16 cellular contexts compared by ENCODE assay signal in genomic region chr5:124889522-124889828, GRCh38.
DNase-seq lines count a peak whose midpoint lies in the region; ATAC-seq and TF ChIP-seq lines count a peak whose summit lies in the region.
"Had no signal": no experiment of that assay in that cellular context is flagged by ENCODE, and none has a peak within 500 bp of the region (broad histone marks: within the 10 kb centered on the region; RNA-seq: fewer than 3 reads in every experiment).

No MANE protein-coding gene starts in this region.

- H2AFZ ChIP-seq in PC-3 (ENCODE audit: low read length), result no peak overlapping the region

- no TSS peak for BruUV-seq in PC-3 (replicated peaks; lab: Mats Ljungman, UMichigan)

- ATAC-seq in PC-3, result peak; percentile 70

- H3K9me3 ChIP-seq in PC-3 (ENCODE audit: low read length) (no peaks in the 10 kb centered on the region), colonic mucosa (no peaks in the 10 kb centered on the region)
- H3K9me3 ChIP-seq: upper lobe of left lung had no signal

- H3K27ac ChIP-seq in PC-3 (ENCODE audit: low read length) (no peak overlapping the region), colonic mucosa (peak overlapping the region; percentile 71)
- H3K27ac ChIP-seq: ascending aorta, upper lobe of left lung had no signal

- H3K4me3 Mint-ChIP-seq in nephron, result no peak overlapping the region

- H4K20me1 ChIP-seq in PC-3 (ENCODE audit: low read length), result no peaks in the 10 kb centered on the region

- peaks cover 34% of the 10 kb centered on the region for H3K4me1 Mint-ChIP-seq in nephron

- H3K4me3 ChIP-seq in PC-3 (ENCODE audit: low read length) (no peak overlapping the region), colonic mucosa (no peak overlapping the region)
- H3K4me3 ChIP-seq: ascending aorta, upper lobe of left lung had no signal

- POLR2A ChIA-PET in PC-3 (lab: Charles Lee; ENCODE audit: unreplicated experiment) (interaction anchor here (0.5 kb wide), 2 partner anchors 142 to 293 kb away, joined by 5 to 12 read pairs; no protein-coding TSS in a partner anchor), HEK293T (lab: Yijun Ruan, JAX) (interaction anchor here (1.1 kb wide), 1 partner anchor 18 kb away, joined by 3 read pairs; no protein-coding TSS in a partner anchor)

- in situ Hi-C loops in Caki2 (cut with HindIII; ENCODE audit: low pct_unique_long_range_greater_than_20kb, low sequenced_read_pairs), result no loop called here

- H3K9ac ChIP-seq in PC-3 (ENCODE audit: low read length) (no peak overlapping the region), colonic mucosa (ENCODE audit: low read depth in 2 of 2, low read length in 2 of 2) (peak overlapping the region in 1 of 2 donors; percentile 30)

- no peak for TF ChIP-seq CTCF in PC-3 (conservative IDR thresholded peaks at IDR 0.05; ENCODE audit: low read depth, low read length)
- no peak for TF ChIP-seq CTCF in colonic mucosa (IDR thresholded peaks at IDR 0.05)
- TF ChIP-seq CTCF in nephron (IDR thresholded peaks at IDR 0.05; ENCODE audit: unreplicated experiment in 3 of 3), result no peak

- H3K79me2 ChIP-seq in PC-3 (ENCODE audit: low read length), result no peaks in the 10 kb centered on the region

- peak; percentile 22 for DNase-seq in Caki2 (ENCODE audit: low read depth)
- peak; percentile 24 for DNase-seq in PC-3
- no peak for DNase-seq in colonic mucosa
- no peak for DNase-seq in HEK293T (ENCODE audit: extremely low spot score)
- DNase-seq in DMS153 treated with DMSO at 0.1 percent for 48 hours (lab: John Stamatoyannopoulos, UW; ENCODE audit: unreplicated experiment), result no peak
- no peak for DNase-seq in ureter (ENCODE audit: low spot score)
- DNase-seq in NCI-H2081 treated with DMSO at 0.1 percent for 48 hours (lab: John Stamatoyannopoulos, UW), result no peak
- DNase-seq: activated CD4-positive, alpha-beta T cell treated with anti-CD3 and anti-CD28 coated beads, Interleukin-2, amount 50 U/mL, for 1 hour; activated naive CD4-positive, alpha-beta T cell treated with Interleukin-2 at 50 U/mL for 16 hours; C1 segment of cervical spinal cord; erythroblast; RPMI8226; stimulated activated naive CD4-positive, alpha-beta T cell; upper lobe of left lung had no signal

- no peaks in the 10 kb centered on the region for H3K9me3 Mint-ChIP-seq in nephron

- H3K9me2 ChIP-seq in PC-3 (replicated peaks; ENCODE audit: low read length), result no peaks in the 10 kb centered on the region

- H3K27ac Mint-ChIP-seq in nephron, result peak overlapping the region; percentile 65 to 96 (median 79)

- no peaks in the 10 kb centered on the region for H3K27me3 ChIP-seq in PC-3 (ENCODE audit: low read length)
- no peaks in the 10 kb centered on the region for H3K27me3 ChIP-seq in colonic mucosa
- H3K27me3 ChIP-seq: ascending aorta, upper lobe of left lung had no signal

- H3K27me3 Mint-ChIP-seq in nephron (ENCODE audit: low read depth), result no peaks in the 10 kb centered on the region

- no peak overlapping the region for H3K4me2 ChIP-seq in PC-3 (ENCODE audit: low read length)

- H3K36me3 ChIP-seq in PC-3 (ENCODE audit: low read depth, low read length), result no peaks in the 10 kb centered on the region
- no peaks in the 10 kb centered on the region for H3K36me3 ChIP-seq in colonic mucosa
- H3K36me3 ChIP-seq: ascending aorta, upper lobe of left lung had no signal

- intact Hi-C loops in PC-3 (cut with micrococcal nuclease) (loop anchor here (5.0 kb wide), 1 partner anchor 142 kb away; the partner anchor contains the start of gene ZNF608), colonic mucosa (cut with DNase I) (no loop called here)

- no peaks in the 10 kb centered on the region for H3F3A ChIP-seq in PC-3 (ENCODE audit: low read length, unreplicated experiment)

- no peaks in the 10 kb centered on the region for H3K36me3 Mint-ChIP-seq in nephron (ENCODE audit: low read depth)

- CTCF ChIA-PET in PC-3 (lab: Charles Lee), result no interaction called here
- CTCF ChIA-PET in HEK293T (lab: Yijun Ruan, JAX), result interaction anchor here (0.5 kb wide), 1 partner anchor 358 kb away, joined by 3 read pairs; no protein-coding TSS in a partner anchor

- H3K4me1 ChIP-seq in PC-3 (ENCODE audit: insufficient read depth, low read length) (peaks cover 3% of the 10 kb centered on the region; the same call in 1 of the 2 replicates), colonic mucosa (no peaks in the 10 kb centered on the region)

TF ChIP-seq in HEK293T, 16 proteins besides CTCF, POLR2A, EP300 and RAD21:
- TF ChIP-seq LEF1 (IDR thresholded peaks at IDR 0.05; ENCODE audit: borderline replicate concordance) (no peak), CTBP1 (IDR thresholded peaks at IDR 0.05; ENCODE audit: borderline replicate concordance) (no peak)

Comparison
In these comparisons a context has a peak if more than half of its experiments do, and no peak if none do; other contexts are left out.
1. DNase-seq: peak in Caki2 (single experiment) and PC-3 (single experiment); none in colonic mucosa (single experiment), HEK293T (single experiment), DMS153 treated with DMSO at 0.1 percent for 48 hours (single experiment), ureter (single experiment) and NCI-H2081 treated with DMSO at 0.1 percent for 48 hours (single experiment).